In genomic region chr18:69328086-69328485, GRCh38 we compare ENCODE assay signal across 31 cellular contexts.
"Had no signal": no experiment of that assay in that cellular context is flagged by ENCODE, and none has a peak within 500 bp of the region (broad histone marks: within the 10 kb centered on the region; RNA-seq: fewer than 3 reads in every experiment).

No MANE protein-coding gene starts in this region.

- H3K27me3 ChIP-seq: brain microvascular endothelial cell, esophagus muscularis mucosa, foreskin keratinocyte, gastrocnemius medialis had no signal

- FAIRE-seq: astrocyte, bronchial epithelial cell, colon had no signal

- H3K27ac ChIP-seq: brain microvascular endothelial cell, esophagus muscularis mucosa, foreskin keratinocyte, gastrocnemius medialis, WERI-Rb-1 had no signal

- H3K4me3 ChIP-seq: esophagus muscularis mucosa, gastrocnemius medialis had no signal

- H3K36me3 ChIP-seq: brain microvascular endothelial cell, esophagus muscularis mucosa, gastrocnemius medialis, WERI-Rb-1 had no signal

- ATAC-seq: activated CD4-positive, alpha-beta T cell treated with anti-CD3 and anti-CD28 coated beads for 36 hours; activated CD8-positive, alpha-beta memory T cell treated with anti-CD3 and anti-CD28 coated beads, Interleukin-2, amount 10 ng/mL, durations not matched to agents 7 days and 5 days; activated CD8-positive, alpha-beta T cell treated with anti-CD3 and anti-CD28 coated beads, Interleukin-2, amount 10 ng/mL, durations not matched to agents 7 days and 5 days; activated naive CD4-positive, alpha-beta T cell treated with anti-CD3 and anti-CD28 coated beads, Interleukin-2, amount 50 U/mL, for 72 hours; effector memory CD8-positive, alpha-beta T cell; foreskin keratinocyte; gastrocnemius medialis; T-helper 17 cell had no signal

- H3K9me3 ChIP-seq: esophagus muscularis mucosa, gastrocnemius medialis had no signal

- H3K4me1 ChIP-seq: esophagus muscularis mucosa, foreskin keratinocyte, gastrocnemius medialis had no signal

- DNase-seq: activated B cell treated with CpG ODN at 0.5 μM for 24 hours; activated CD4-positive, alpha-beta memory T cell treated with anti-CD3 and anti-CD28 coated beads for 36 hours; activated CD4-positive, alpha-beta T cell treated with anti-CD3 and anti-CD28 coated beads for 36 hours; activated CD4-positive, alpha-beta T cell treated with anti-CD3 and anti-CD28 coated beads, Interleukin-2, amount 10 ng/mL, durations not matched to agents 24 days and 14 days; activated CD4-positive, CD25-positive, alpha-beta regulatory T cell treated with anti-CD3 and anti-CD28 coated beads, Interleukin-2, amount 50 U/mL, for 72 hours; activated CD8-positive, alpha-beta memory T cell treated with anti-CD3 and anti-CD28 coated beads, Interleukin-2, amount 10 ng/mL, durations not matched to agents 7 days and 5 days; activated CD8-positive, alpha-beta memory T cell treated with anti-CD3 and anti-CD28 coated beads, Interleukin-2, amount 50 U/mL, for 4 hours; activated CD8-positive, alpha-beta T cell treated with anti-CD3 and anti-CD28 coated beads, Interleukin-2, amount 10 ng/mL, durations not matched to agents 7 days and 5 days; activated effector memory CD4-positive, alpha-beta T cell treated with anti-CD3 and anti-CD28 coated beads, Interleukin-2, amount 50 U/mL, for 16 hours; activated naive CD4-positive, alpha-beta T cell treated with anti-CD3 and anti-CD28 coated beads for 36 hours; activated naive CD8-positive, alpha-beta T cell treated with anti-CD3 and anti-CD28 coated beads, Interleukin-2, amount 10 ng/mL, durations not matched to agents 7 days and 5 days; activated T-cell treated with anti-CD3 and anti-CD28 coated beads, Interleukin-2, amount 50 U/mL, for 1 hour; activated T-cell treated with anti-CD3 and anti-CD28 coated beads, Interleukin-2, amount 50 U/mL, for 48 hours; brain microvascular endothelial cell; caudate nucleus; cortex of kidney; dermis blood vessel endothelial cell; effector CD4-positive, alpha-beta T cell; effector memory CD8-positive, alpha-beta T cell; erythroblast; foreskin keratinocyte; gastrocnemius medialis; T-helper 1 cell; T-helper 17 cell; T1000; WERI-Rb-1 had no signal
